ENCODE assay signal across 1 cellular context in the genomic region with DNA sequence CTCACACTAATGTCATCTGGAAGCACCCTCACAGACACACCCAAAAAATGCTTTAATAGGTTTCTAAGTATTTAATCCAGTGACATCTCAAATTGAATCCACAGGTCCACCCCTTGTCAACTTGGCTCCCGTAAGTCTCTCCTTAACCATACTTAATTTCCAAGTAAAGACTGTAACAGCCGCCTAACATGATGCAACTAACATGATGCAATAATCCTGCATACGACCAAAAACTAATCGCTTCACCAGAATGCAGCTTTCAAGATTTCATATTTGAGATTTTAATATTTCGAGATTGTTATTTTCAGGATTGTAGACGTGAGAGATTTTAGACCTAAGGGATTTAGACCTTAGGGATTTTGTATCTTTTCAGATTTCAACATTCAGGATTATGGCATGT.
TF ChIP-seq lines count a peak whose summit lies in the region.

No MANE protein-coding gene starts in this region.

TF ChIP-seq in GM23338, 12 proteins besides CTCF, POLR2A, EP300 and RAD21 (continued from another document):
- TF ChIP-seq, protein P1, sequence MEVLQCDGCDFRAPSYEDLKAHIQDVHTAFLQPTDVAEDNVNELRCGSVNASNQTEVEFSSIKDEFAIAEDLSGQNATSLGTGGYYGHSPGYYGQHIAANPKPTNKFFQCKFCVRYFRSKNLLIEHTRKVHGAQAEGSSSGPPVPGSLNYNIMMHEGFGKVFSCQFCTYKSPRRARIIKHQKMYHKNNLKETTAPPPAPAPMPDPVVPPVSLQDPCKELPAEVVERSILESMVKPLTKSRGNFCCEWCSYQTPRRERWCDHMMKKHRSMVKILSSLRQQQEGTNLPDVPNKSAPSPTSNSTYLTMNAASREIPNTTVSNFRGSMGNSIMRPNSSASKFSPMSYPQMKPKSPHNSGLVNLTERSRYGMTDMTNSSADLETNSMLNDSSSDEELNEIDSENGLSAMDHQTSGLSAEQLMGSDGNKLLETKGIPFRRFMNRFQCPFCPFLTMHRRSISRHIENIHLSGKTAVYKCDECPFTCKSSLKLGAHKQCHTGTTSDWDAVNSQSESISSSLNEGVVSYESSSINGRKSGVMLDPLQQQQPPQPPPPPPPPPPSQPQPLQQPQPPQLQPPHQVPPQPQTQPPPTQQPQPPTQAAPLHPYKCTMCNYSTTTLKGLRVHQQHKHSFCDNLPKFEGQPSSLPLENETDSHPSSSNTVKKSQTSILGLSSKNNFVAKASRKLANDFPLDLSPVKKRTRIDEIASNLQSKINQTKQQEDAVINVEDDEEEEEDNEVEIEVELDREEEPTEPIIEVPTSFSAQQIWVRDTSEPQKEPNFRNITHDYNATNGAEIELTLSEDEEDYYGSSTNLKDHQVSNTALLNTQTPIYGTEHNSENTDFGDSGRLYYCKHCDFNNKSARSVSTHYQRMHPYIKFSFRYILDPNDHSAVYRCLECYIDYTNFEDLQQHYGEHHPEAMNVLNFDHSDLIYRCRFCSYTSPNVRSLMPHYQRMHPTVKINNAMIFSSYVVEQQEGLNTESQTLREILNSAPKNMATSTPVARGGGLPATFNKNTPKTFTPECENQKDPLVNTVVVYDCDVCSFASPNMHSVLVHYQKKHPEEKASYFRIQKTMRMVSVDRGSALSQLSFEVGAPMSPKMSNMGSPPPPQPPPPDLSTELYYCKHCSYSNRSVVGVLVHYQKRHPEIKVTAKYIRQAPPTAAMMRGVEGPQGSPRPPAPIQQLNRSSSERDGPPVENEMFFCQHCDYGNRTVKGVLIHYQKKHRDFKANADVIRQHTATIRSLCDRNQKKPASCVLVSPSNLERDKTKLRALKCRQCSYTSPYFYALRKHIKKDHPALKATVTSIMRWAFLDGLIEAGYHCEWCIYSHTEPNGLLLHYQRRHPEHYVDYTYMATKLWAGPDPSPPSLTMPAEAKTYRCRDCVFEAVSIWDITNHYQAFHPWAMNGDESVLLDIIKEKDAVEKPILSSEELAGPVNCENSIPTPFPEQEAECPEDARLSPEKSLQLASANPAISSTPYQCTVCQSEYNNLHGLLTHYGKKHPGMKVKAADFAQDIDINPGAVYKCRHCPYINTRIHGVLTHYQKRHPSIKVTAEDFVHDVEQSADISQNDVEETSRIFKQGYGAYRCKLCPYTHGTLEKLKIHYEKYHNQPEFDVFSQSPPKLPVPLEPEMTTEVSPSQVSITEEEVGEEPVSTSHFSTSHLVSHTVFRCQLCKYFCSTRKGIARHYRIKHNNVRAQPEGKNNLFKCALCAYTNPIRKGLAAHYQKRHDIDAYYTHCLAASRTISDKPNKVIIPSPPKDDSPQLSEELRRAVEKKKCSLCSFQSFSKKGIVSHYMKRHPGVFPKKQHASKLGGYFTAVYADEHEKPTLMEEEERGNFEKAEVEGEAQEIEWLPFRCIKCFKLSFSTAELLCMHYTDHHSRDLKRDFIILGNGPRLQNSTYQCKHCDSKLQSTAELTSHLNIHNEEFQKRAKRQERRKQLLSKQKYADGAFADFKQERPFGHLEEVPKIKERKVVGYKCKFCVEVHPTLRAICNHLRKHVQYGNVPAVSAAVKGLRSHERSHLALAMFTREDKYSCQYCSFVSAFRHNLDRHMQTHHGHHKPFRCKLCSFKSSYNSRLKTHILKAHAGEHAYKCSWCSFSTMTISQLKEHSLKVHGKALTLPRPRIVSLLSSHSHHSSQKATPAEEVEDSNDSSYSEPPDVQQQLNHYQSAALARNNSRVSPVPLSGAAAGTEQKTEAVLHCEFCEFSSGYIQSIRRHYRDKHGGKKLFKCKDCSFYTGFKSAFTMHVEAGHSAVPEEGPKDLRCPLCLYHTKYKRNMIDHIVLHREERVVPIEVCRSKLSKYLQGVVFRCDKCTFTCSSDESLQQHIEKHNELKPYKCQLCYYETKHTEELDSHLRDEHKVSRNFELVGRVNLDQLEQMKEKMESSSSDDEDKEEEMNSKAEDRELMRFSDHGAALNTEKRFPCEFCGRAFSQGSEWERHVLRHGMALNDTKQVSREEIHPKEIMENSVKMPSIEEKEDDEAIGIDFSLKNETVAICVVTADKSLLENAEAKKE (CRISPR knock-in tag; IDR thresholded peaks at IDR 0.05): no peak
- TF ChIP-seq STAT1 (IDR thresholded peaks at IDR 0.05; ENCODE audit: unreplicated experiment) (no peak), ZNF114 (CRISPR knock-in tag; IDR thresholded peaks at IDR 0.05) (no peak), EZH2 (IDR thresholded peaks at IDR 0.05; ENCODE audit: low read depth, unreplicated experiment) (no peak), NANOG (IDR thresholded peaks at IDR 0.05; ENCODE audit: borderline replicate concordance) (no peak), CREB1 (CRISPR knock-in tag; IDR thresholded peaks at IDR 0.05; ENCODE audit: low read depth) (no peak), ZNF331 (CRISPR knock-in tag; IDR thresholded peaks at IDR 0.05; ENCODE audit: low read depth) (no peak)
- TF ChIP-seq, protein P2, sequence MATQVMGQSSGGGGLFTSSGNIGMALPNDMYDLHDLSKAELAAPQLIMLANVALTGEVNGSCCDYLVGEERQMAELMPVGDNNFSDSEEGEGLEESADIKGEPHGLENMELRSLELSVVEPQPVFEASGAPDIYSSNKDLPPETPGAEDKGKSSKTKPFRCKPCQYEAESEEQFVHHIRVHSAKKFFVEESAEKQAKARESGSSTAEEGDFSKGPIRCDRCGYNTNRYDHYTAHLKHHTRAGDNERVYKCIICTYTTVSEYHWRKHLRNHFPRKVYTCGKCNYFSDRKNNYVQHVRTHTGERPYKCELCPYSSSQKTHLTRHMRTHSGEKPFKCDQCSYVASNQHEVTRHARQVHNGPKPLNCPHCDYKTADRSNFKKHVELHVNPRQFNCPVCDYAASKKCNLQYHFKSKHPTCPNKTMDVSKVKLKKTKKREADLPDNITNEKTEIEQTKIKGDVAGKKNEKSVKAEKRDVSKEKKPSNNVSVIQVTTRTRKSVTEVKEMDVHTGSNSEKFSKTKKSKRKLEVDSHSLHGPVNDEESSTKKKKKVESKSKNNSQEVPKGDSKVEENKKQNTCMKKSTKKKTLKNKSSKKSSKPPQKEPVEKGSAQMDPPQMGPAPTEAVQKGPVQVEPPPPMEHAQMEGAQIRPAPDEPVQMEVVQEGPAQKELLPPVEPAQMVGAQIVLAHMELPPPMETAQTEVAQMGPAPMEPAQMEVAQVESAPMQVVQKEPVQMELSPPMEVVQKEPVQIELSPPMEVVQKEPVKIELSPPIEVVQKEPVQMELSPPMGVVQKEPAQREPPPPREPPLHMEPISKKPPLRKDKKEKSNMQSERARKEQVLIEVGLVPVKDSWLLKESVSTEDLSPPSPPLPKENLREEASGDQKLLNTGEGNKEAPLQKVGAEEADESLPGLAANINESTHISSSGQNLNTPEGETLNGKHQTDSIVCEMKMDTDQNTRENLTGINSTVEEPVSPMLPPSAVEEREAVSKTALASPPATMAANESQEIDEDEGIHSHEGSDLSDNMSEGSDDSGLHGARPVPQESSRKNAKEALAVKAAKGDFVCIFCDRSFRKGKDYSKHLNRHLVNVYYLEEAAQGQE (IDR thresholded peaks at IDR 0.05; ENCODE audit: unreplicated experiment): no peak
